13 cellular contexts compared by ENCODE assay signal in genomic region chr18:70165936-70166335, GRCh38. TPM values are rescaled to one million over a fixed set of nuclear protein-coding genes. Genes with fewer than 3 reads are reported as not detected.
DNase-seq lines count a peak whose midpoint lies in the region; ATAC-seq and TF ChIP-seq lines count a peak whose summit lies in the region.
"Had no signal": no experiment of that assay in that cellular context is flagged by ENCODE, and none has a peak within 500 bp of the region (broad histone marks: within the 10 kb centered on the region; RNA-seq: fewer than 3 reads in every experiment).

No MANE protein-coding gene starts in this region.

- CTCF ChIA-PET in MCF 10A (lab: Yijun Ruan, JAX) = interaction anchor here (1.3 kb wide), 1 partner anchor 17 kb away, joined by 3 read pairs; no protein-coding TSS in a partner anchor

- DNase-seq in choroid plexus epithelial cell (ENCODE audit: low read depth) (peak; percentile 39), MCF 10A (ENCODE audit: unreplicated experiment) (no peak), NCI-H524 (lab: John Stamatoyannopoulos, UW) (no peak), CD1c-positive myeloid dendritic cell (ENCODE audit: extremely low spot score) (no peak)
- DNase-seq: activated CD4-positive, alpha-beta T cell treated with anti-CD3 and anti-CD28 coated beads, Interleukin-2, amount 50 U/mL, for 4 hours; activated naive CD4-positive, alpha-beta T cell treated with anti-CD3 and anti-CD28 coated beads for 36 hours; NCI-H146; SW 1271 had no signal

- H3K36me3 Mint-ChIP-seq in MCF 10A (ENCODE audit: insufficient read depth, unreplicated experiment) = peaks cover 7% of the 10 kb centered on the region

- BruUV-seq in MCF 10A (replicated peaks; lab: Mats Ljungman, UMichigan) = no TSS peak

- H3K4me3 ChIP-seq in GM08714 (ENCODE audit: low read length) (peak overlapping the region; percentile 57), choroid plexus epithelial cell (ENCODE audit: low read depth, low read length) (no peak overlapping the region)

- no peaks in the 10 kb centered on the region for H3K27me3 Mint-ChIP-seq in MCF 10A (ENCODE audit: insufficient read depth, unreplicated experiment)

- intact Hi-C loops in MCF 10A (cut with micrococcal nuclease) = no loop called here

- no peaks in the 10 kb centered on the region for H3K9me3 Mint-ChIP-seq in MCF 10A (ENCODE audit: unreplicated experiment)
- H3K9me3 Mint-ChIP-seq: stimulated activated effector memory CD8-positive, alpha-beta T cell treated with anti-CD3 and anti-CD28 coated beads, Interleukin-12 subunit alpha, Interleukin-12 subunit beta, amount 100 ng/mL, for 72 hours had no signal

- no peak overlapping the region for H3K27ac Mint-ChIP-seq in MCF 10A (ENCODE audit: low read depth, unreplicated experiment)
- H3K27ac Mint-ChIP-seq: activated naive CD4-positive, alpha-beta T cell treated with anti-CD3 and anti-CD28 coated beads for 36 hours; stimulated activated effector memory CD8-positive, alpha-beta T cell treated with anti-CD3 and anti-CD28 coated beads, Interleukin-12 subunit alpha, Interleukin-12 subunit beta, amount 100 ng/mL, for 72 hours had no signal

- TF ChIP-seq CTCF in choroid plexus epithelial cell (conservative IDR thresholded peaks at IDR 0.05; ENCODE audit: low read depth, low read length) (no peak), MCF 10A (IDR thresholded peaks at IDR 0.05; ENCODE audit: unreplicated experiment) (no peak)

- POLR2A ChIA-PET in MCF 10A (lab: Yijun Ruan, JAX) = interaction anchor here (0.8 kb wide), 1 partner anchor 285 kb away, joined by 3 read pairs; no protein-coding TSS in a partner anchor

- H3K4me1 Mint-ChIP-seq in MCF 10A (ENCODE audit: insufficient read depth, unreplicated experiment) = no peaks in the 10 kb centered on the region
- H3K4me1 Mint-ChIP-seq: stimulated activated effector memory CD8-positive, alpha-beta T cell treated with anti-CD3 and anti-CD28 coated beads, Interleukin-12 subunit alpha, Interleukin-12 subunit beta, amount 100 ng/mL, for 72 hours had no signal

- ATAC-seq in GM21381 (IDR thresholded peaks at IDR 0.05; ENCODE audit: unreplicated experiment) (peak; percentile 65), HG03045 (IDR thresholded peaks at IDR 0.05; ENCODE audit: unreplicated experiment) (peak; percentile 84), HG03175 (IDR thresholded peaks at IDR 0.05; ENCODE audit: unreplicated experiment) (no peak)
- ATAC-seq: stimulated activated effector memory CD8-positive, alpha-beta T cell treated with anti-CD3 and anti-CD28 coated beads, Interleukin-12 subunit alpha, Interleukin-12 subunit beta, amount 100 ng/mL, for 72 hours had no signal

- H3K4me3 Mint-ChIP-seq in MCF 10A (ENCODE audit: unreplicated experiment) = no peak overlapping the region
- H3K4me3 Mint-ChIP-seq: activated naive CD4-positive, alpha-beta T cell treated with anti-CD3 and anti-CD28 coated beads for 36 hours; stimulated activated effector memory CD8-positive, alpha-beta T cell treated with anti-CD3 and anti-CD28 coated beads, Interleukin-12 subunit alpha, Interleukin-12 subunit beta, amount 100 ng/mL, for 72 hours had no signal

RNA-seq across cellular contexts. Expression of gene RTTN, which starts 39.6 kb away (rescaled TPM):
- total RNA-seq in MCF 10A (2022) = 55.8 and 64.7 TPM in 2 replicates
